15 cellular contexts compared by ENCODE assay signal in genomic region chr14:61152851-61153364, GRCh38.
DNase-seq lines count a peak whose midpoint lies in the region; ATAC-seq and TF ChIP-seq lines count a peak whose summit lies in the region.
"Had no signal": no experiment of that assay in that cellular context is flagged by ENCODE, and none has a peak within 500 bp of the region (broad histone marks: within the 10 kb centered on the region; RNA-seq: fewer than 3 reads in every experiment).

No MANE protein-coding gene starts in this region.

- no peaks in the 10 kb centered on the region for H3K36me3 ChIP-seq in smooth muscle cell (ENCODE audit: low read depth)
- H3K36me3 ChIP-seq: upper lobe of right lung had no signal

- no peak; the same call in 1 of the 2 replicates for ATAC-seq in WTC11
- ATAC-seq: upper lobe of right lung had no signal

- no peak overlapping the region for H3K4me3 ChIP-seq in foreskin fibroblast (ENCODE audit: low read depth in 1 of 2, low read length in 2 of 2)
- H3K4me3 ChIP-seq in smooth muscle cell, result no peak overlapping the region
- H3K4me3 ChIP-seq: skin epidermis, upper lobe of right lung had no signal

- CTCF ChIA-PET in WTC11 (lab: Charles Lee), result interaction anchor here (1.5 kb wide), 1 partner anchor 27 kb away, joined by 4 read pairs; no protein-coding TSS in a partner anchor

- H4K20me1 ChIP-seq in smooth muscle cell (ENCODE audit: low read depth), result no peaks in the 10 kb centered on the region

- peaks cover 3% of the 10 kb centered on the region for H3K36me3 Mint-ChIP-seq in WTC11

- H3K27me3 ChIP-seq in smooth muscle cell (ENCODE audit: low read depth), result no peaks in the 10 kb centered on the region
- H3K27me3 ChIP-seq: upper lobe of right lung had no signal

- H3K4me1 ChIP-seq in smooth muscle cell (ENCODE audit: low read depth), result peaks cover 25% of the 10 kb centered on the region
- H3K4me1 ChIP-seq: upper lobe of right lung had no signal

- H3K79me2 ChIP-seq in smooth muscle cell (ENCODE audit: low read depth), result no peaks in the 10 kb centered on the region

- DNase-seq in NCI-H748 (lab: John Stamatoyannopoulos, UW; ENCODE audit: unreplicated experiment) (peak; percentile 59), NCI-H748 treated with DMSO at 0.1 percent for 48 hours (lab: John Stamatoyannopoulos, UW) (no peak), WTC11 (ENCODE audit: low spot score) (no peak), foreskin fibroblast (peak; percentile 28 to 54), smooth muscle cell (lab: John Stamatoyannopoulos, UW; ENCODE audit: unreplicated experiment) (no peak), cerebellar cortex (ENCODE audit: low spot score) (no peak), T-helper 2 cell (no peak)
- DNase-seq in activated effector memory CD4-positive, alpha-beta T cell treated with anti-CD3 and anti-CD28 coated beads, Interleukin-2, amount 50 U/mL, for 16 hours, result no peak
- DNase-seq: activated T-cell treated with anti-CD3 and anti-CD28 coated beads, Interleukin-2, amount 50 U/mL, for 1 hour; aorta; DMS53; Right ventricle myocardium superior; upper lobe of right lung had no signal

- H3K27me3 Mint-ChIP-seq in WTC11 (ENCODE audit: low read depth), result no peaks in the 10 kb centered on the region

- H3K9ac ChIP-seq in smooth muscle cell (ENCODE audit: low read depth), result no peak overlapping the region

- H3K4me3 Mint-ChIP-seq in WTC11, result no peak overlapping the region

- POLR2A ChIA-PET in WTC11 (lab: Charles Lee), result interaction anchor here (1.3 kb wide), 1 partner anchor 22 kb away, joined by 3 read pairs; no protein-coding TSS in a partner anchor

- WGBS in smooth muscle cell (ENCODE audit: low lambda C conversion rate), result 88% methylated on average over 3 of the region's 3 CpGs

- H3K4me1 Mint-ChIP-seq in WTC11, result peaks cover 29% of the 10 kb centered on the region

- peak overlapping the region; percentile 62 for H3K27ac ChIP-seq in smooth muscle cell (ENCODE audit: low read depth)
- H3K27ac ChIP-seq: upper lobe of right lung, VCaP had no signal

- peaks cover 4% of the 10 kb centered on the region for H3K9me3 Mint-ChIP-seq in WTC11

- no peak overlapping the region for H2AFZ ChIP-seq in smooth muscle cell (ENCODE audit: low read depth)

- no peaks in the 10 kb centered on the region for H3F3A ChIP-seq in smooth muscle cell (ENCODE audit: low read depth)

- H3K4me2 ChIP-seq in smooth muscle cell, result no peak overlapping the region

- TF ChIP-seq CTCF in WTC11 (IDR thresholded peaks at IDR 0.05) (no peak), foreskin fibroblast (IDR thresholded peaks at IDR 0.05; ENCODE audit: low read depth, low read length) (no peak), smooth muscle cell (IDR thresholded peaks at IDR 0.05; ENCODE audit: borderline replicate concordance, insufficient read depth, poor library complexity, severe bottlenecking) (no peak)

- no peaks in the 10 kb centered on the region for H3K9me3 ChIP-seq in smooth muscle cell (replicated peaks; ENCODE audit: low read depth)
- H3K9me3 ChIP-seq: upper lobe of right lung had no signal

- 0 out of 2 replicates have a peak overlapping the region, but pooled peaks have one; percentile 65 for H3K27ac Mint-ChIP-seq in WTC11

TF ChIP-seq in WTC11, 78 proteins besides CTCF, POLR2A, EP300 and RAD21:
- TF ChIP-seq ZBTB43 (CRISPR knock-in tag; IDR thresholded peaks at IDR 0.05) (no peak), AR (CRISPR knock-in tag; IDR thresholded peaks at IDR 0.05) (no peak), MYBL2 (CRISPR knock-in tag; IDR thresholded peaks at IDR 0.05) (no peak), NFE2L1 (CRISPR knock-in tag; IDR thresholded peaks at IDR 0.05) (no peak), JAZF1 (CRISPR knock-in tag; IDR thresholded peaks at IDR 0.05) (no peak), SOX15 (CRISPR knock-in tag; IDR thresholded peaks at IDR 0.05) (no peak), FOXP1 (CRISPR knock-in tag; IDR thresholded peaks at IDR 0.05; ENCODE audit: borderline replicate concordance) (no peak), ZBTB21 (CRISPR knock-in tag; IDR thresholded peaks at IDR 0.05; ENCODE audit: borderline replicate concordance) (no peak), CDX4 (CRISPR knock-in tag; IDR thresholded peaks at IDR 0.05; ENCODE audit: borderline replicate concordance) (no peak), KAT7 (CRISPR knock-in tag; IDR thresholded peaks at IDR 0.05; ENCODE audit: borderline replicate concordance) (no peak), PRDM15 (CRISPR knock-in tag; IDR thresholded peaks at IDR 0.05) (no peak), ATF2 (CRISPR knock-in tag; IDR thresholded peaks at IDR 0.05; ENCODE audit: borderline replicate concordance, low read depth) (no peak), ZNF671 (CRISPR knock-in tag; IDR thresholded peaks at IDR 0.05) (no peak), ZNF232 (CRISPR knock-in tag; IDR thresholded peaks at IDR 0.05) (no peak)
TF ChIP-seq in WTC11: peak in this region for 0.

Comparison
In these comparisons a context has a peak if more than half of its experiments do, and no peak if none do; other contexts are left out.
1. DNase-seq: peak in NCI-H748 (single experiment) and foreskin fibroblast (2 of 2); none in NCI-H748 treated with DMSO at 0.1 percent for 48 hours (single experiment), WTC11 (single experiment), smooth muscle cell (single experiment), activated effector memory CD4-positive, alpha-beta T cell treated with anti-CD3 and anti-CD28 coated beads, Interleukin-2, amount 50 U/mL, for 16 hours (single experiment), cerebellar cortex (single experiment) and T-helper 2 cell (0 of 5).